Comparison of ENCODE assay signal across 19 cellular contexts in genomic region chr1:202628646-202629215, GRCh38.
A peak's percentile ranks its signal among the peaks of the same experiment; 100 is the strongest.
DNase-seq lines count a peak whose midpoint lies in the region; ATAC-seq and TF ChIP-seq lines count a peak whose summit lies in the region.
"Had no signal": no experiment of that assay in that cellular context is flagged by ENCODE, and none has a peak within 500 bp of the region (broad histone marks: within the 10 kb centered on the region; RNA-seq: fewer than 3 reads in every experiment).

No MANE protein-coding gene starts in this region.

- peak overlapping the region; percentile 86 for H3K27ac Mint-ChIP-seq in activated CD8-positive, alpha-beta memory T cell treated with anti-CD3 and anti-CD28 coated beads, Interleukin-2, amount 10 ng/mL, durations not matched to agents 7 days and 5 days
- H3K27ac Mint-ChIP-seq: endodermal cell; stimulated activated naive CD8-positive, alpha-beta T cell treated with anti-CD3 and anti-CD28 coated beads, Interleukin-15, Interleukin-2, amounts not matched to agents 100 ng/mL and 50 ng/mL, for 24 hours; WTC11 had no signal

- no peak for TF ChIP-seq POLR2A in stomach (IDR thresholded peaks at IDR 0.05)

- WGBS in stomach, 5 donors, result 84 to 89% (median 85%) methylated on average over 6 to 7 of the region's 7 CpGs

- peak; percentile 16 for ATAC-seq in activated CD8-positive, alpha-beta memory T cell treated with anti-CD3 and anti-CD28 coated beads, Interleukin-2, amount 10 ng/mL, durations not matched to agents 7 days and 5 days
- ATAC-seq in HG03354 (IDR thresholded peaks at IDR 0.05; ENCODE audit: poor library complexity, severe bottlenecking, unreplicated experiment) (peak; percentile 3), GM18909 (IDR thresholded peaks at IDR 0.05; ENCODE audit: poor library complexity, unreplicated experiment) (no peak)
- ATAC-seq: Right ventricle myocardium inferior, WTC11 had no signal

- no peaks in the 10 kb centered on the region for H3K9me3 ChIP-seq in stomach
- H3K9me3 ChIP-seq: right atrium auricular region had no signal

- peak overlapping the region; percentile 26 for H3K4me3 Mint-ChIP-seq in activated CD8-positive, alpha-beta memory T cell treated with anti-CD3 and anti-CD28 coated beads, Interleukin-2, amount 10 ng/mL, durations not matched to agents 7 days and 5 days
- H3K4me3 Mint-ChIP-seq: endodermal cell; stimulated activated naive CD8-positive, alpha-beta T cell treated with anti-CD3 and anti-CD28 coated beads, Interleukin-15, Interleukin-2, amounts not matched to agents 100 ng/mL and 50 ng/mL, for 24 hours; WTC11 had no signal

- H3K27me3 ChIP-seq in stomach, result peaks cover 0 to 77% (median 0%) of the 10 kb centered on the region in 3 donors
- H3K27me3 ChIP-seq: hepatocyte, right atrium auricular region had no signal

- no peaks in the 10 kb centered on the region for H3K36me3 ChIP-seq in stomach
- H3K36me3 ChIP-seq: right atrium auricular region had no signal

- intact Hi-C loops in posterior vena cava (cut with DNase I), result loop anchor here in 1 of 2 donors (10.0 kb wide), 1 partner anchor 164 kb away; no protein-coding TSS in a partner anchor
- intact Hi-C loops in stomach (cut with DNase I; ENCODE audit: low total_unique reads), result no loop called here

- H3K4me3 ChIP-seq in stomach, result no peak overlapping the region
- H3K4me3 ChIP-seq: GM23248, hepatocyte, right atrium auricular region had no signal

- H3K27me3 Mint-ChIP-seq in activated CD8-positive, alpha-beta memory T cell treated with anti-CD3 and anti-CD28 coated beads, Interleukin-2, amount 10 ng/mL, durations not matched to agents 7 days and 5 days, result peaks cover 30% of the 10 kb centered on the region

- no peaks in the 10 kb centered on the region for H3K9me3 Mint-ChIP-seq in activated CD8-positive, alpha-beta memory T cell treated with anti-CD3 and anti-CD28 coated beads, Interleukin-2, amount 10 ng/mL, durations not matched to agents 7 days and 5 days (ENCODE audit: low read depth)
- H3K9me3 Mint-ChIP-seq: endodermal cell; stimulated activated naive CD8-positive, alpha-beta T cell treated with anti-CD3 and anti-CD28 coated beads, Interleukin-15, Interleukin-2, amounts not matched to agents 100 ng/mL and 50 ng/mL, for 24 hours; WTC11 had no signal

- peaks cover 29% of the 10 kb centered on the region for H3K4me1 Mint-ChIP-seq in activated CD8-positive, alpha-beta memory T cell treated with anti-CD3 and anti-CD28 coated beads, Interleukin-2, amount 10 ng/mL, durations not matched to agents 7 days and 5 days

- no peak for TF ChIP-seq CTCF in stomach (IDR thresholded peaks at IDR 0.05)

- peaks cover 0 to 17% (median 6%) of the 10 kb centered on the region in 4 donors for H3K4me1 ChIP-seq in stomach

- H3K27ac ChIP-seq in stomach, result no peak overlapping the region
- H3K27ac ChIP-seq: GM23248, hepatocyte, right atrium auricular region had no signal

- DNase-seq in activated CD8-positive, alpha-beta memory T cell treated with anti-CD3 and anti-CD28 coated beads, Interleukin-2, amount 10 ng/mL, durations not matched to agents 7 days and 5 days, result no peak
- no peak for DNase-seq in activated CD8-positive, alpha-beta memory T cell treated with anti-CD3 and anti-CD28 coated beads for 24 hours
- peak; percentile 64 to 69 for DNase-seq in cerebellar nuclear complex (lab: John Stamatoyannopoulos, UW)
- DNase-seq in posterior vena cava (ENCODE audit: low spot score), result peak; percentile 76
- no peak for DNase-seq in stomach
- no peak for DNase-seq in dedifferentiated amniotic fluid mesenchymal stem cell (ENCODE audit: extremely low spot score)
- DNase-seq: ACHN; activated CD8-positive, alpha-beta memory T cell treated with anti-CD3 and anti-CD28 coated beads, Interleukin-2, amount 50 U/mL, for 4 hours; endodermal cell; GM23248; mesenchymal stem cell; NCI-H2029 had no signal

- no peaks in the 10 kb centered on the region for H3K36me3 Mint-ChIP-seq in activated CD8-positive, alpha-beta memory T cell treated with anti-CD3 and anti-CD28 coated beads, Interleukin-2, amount 10 ng/mL, durations not matched to agents 7 days and 5 days
- H3K36me3 Mint-ChIP-seq: WTC11 had no signal

- CTCF ChIA-PET in activated CD8-positive, alpha-beta memory T cell treated with anti-CD3 and anti-CD28 coated beads, Interleukin-2, amount 10 ng/mL, durations not matched to agents 7 days and 5 days (lab: Charles Lee), result interaction anchor here (0.8 to 1.5 kb wide), 3 partner anchors 10 to 91 kb away, joined by 3 to 4 read pairs (median 3); no protein-coding TSS in a partner anchor

- TF ChIP-seq EP300 in stomach (IDR thresholded peaks at IDR 0.05), result no peak

Comparison
In these comparisons a context has a peak if more than half of its experiments do, and no peak if none do; other contexts are left out.
1. DNase-seq: peak in cerebellar nuclear complex (2 of 2) and posterior vena cava (single experiment); none in activated CD8-positive, alpha-beta memory T cell treated with anti-CD3 and anti-CD28 coated beads, Interleukin-2, amount 10 ng/mL, durations not matched to agents 7 days and 5 days (single experiment), activated CD8-positive, alpha-beta memory T cell treated with anti-CD3 and anti-CD28 coated beads for 24 hours (single experiment), stomach (single experiment) and dedifferentiated amniotic fluid mesenchymal stem cell (single experiment).